Comparison of ENCODE assay signal across 10 cellular contexts in the genomic region with DNA sequence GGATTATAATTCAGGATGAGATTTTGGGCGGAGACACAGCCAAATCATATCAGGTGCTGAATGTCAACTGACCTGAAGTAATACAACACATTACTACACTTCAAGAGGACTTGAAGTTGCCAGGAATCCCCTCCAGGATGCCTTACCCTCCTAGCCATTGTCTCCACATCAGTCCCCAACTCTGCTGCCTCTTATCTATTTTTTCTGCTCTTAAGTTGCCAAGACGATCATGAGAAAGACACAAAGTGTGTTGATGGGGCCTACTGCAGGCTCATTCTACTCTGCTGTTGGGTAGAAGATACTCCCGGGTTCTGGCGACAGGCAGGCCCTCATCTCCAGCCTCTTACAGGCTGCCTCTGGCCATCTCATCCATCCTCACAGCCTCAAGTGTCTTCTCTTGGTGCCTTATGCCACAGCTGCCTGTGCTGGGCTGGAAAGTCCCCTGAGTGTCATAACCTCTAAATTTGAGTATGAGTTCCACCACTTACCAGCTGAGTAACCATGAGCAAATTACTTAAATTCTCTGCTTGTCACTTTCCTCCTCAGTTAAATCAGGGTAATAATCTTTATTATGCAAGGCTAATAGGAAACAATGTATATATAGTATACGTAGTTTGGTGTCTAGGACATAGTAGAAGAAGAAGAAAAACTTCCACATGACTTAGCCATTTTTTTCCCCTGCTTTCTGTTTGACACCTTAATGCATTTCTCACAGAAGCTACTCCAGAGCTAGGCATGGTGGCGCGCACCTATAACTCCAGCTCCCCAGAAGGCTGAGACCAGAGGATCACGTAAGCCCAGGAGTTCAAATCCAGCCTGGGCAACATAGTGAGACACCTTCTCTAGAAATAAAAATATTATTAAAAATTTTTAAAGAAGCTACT.
DNase-seq lines count a peak whose midpoint lies in the region; ATAC-seq lines count a peak whose summit lies in the region.
"Had no signal": no experiment of that assay in that cellular context is flagged by ENCODE, and none has a peak within 500 bp of the region (broad histone marks: within the 10 kb centered on the region; RNA-seq: fewer than 3 reads in every experiment).

No MANE protein-coding gene starts in this region.

- no peak overlapping the region for H3K4me3 Mint-ChIP-seq in activated CD4-positive, alpha-beta memory T cell treated with anti-CD3 and anti-CD28 coated beads for 36 hours
- no peak overlapping the region for H3K4me3 Mint-ChIP-seq in activated CD4-positive, alpha-beta memory T cell treated with anti-CD3 and anti-CD28 coated beads, Interleukin-2, amount 10 ng/mL, durations not matched to agents 7 days and 5 days
- H3K4me3 Mint-ChIP-seq: H9 had no signal

- no peak overlapping the region for H3K27ac Mint-ChIP-seq in activated CD4-positive, alpha-beta memory T cell treated with anti-CD3 and anti-CD28 coated beads for 36 hours
- H3K27ac Mint-ChIP-seq in activated CD4-positive, alpha-beta memory T cell treated with anti-CD3 and anti-CD28 coated beads, Interleukin-2, amount 10 ng/mL, durations not matched to agents 7 days and 5 days = no peak overlapping the region

- CTCF ChIA-PET in activated CD4-positive, alpha-beta memory T cell treated with anti-CD3 and anti-CD28 coated beads for 36 hours (lab: Charles Lee) = interaction anchor here (1.3 kb wide), 1 partner anchor 74 kb away, joined by 5 read pairs; the partner anchor contains the start of gene SNX2
- CTCF ChIA-PET in activated CD4-positive, alpha-beta memory T cell treated with anti-CD3 and anti-CD28 coated beads, Interleukin-2, amount 10 ng/mL, durations not matched to agents 7 days and 5 days (lab: Charles Lee) = no interaction called here

- H3K9me3 Mint-ChIP-seq in activated CD4-positive, alpha-beta memory T cell treated with anti-CD3 and anti-CD28 coated beads for 36 hours = no peaks in the 10 kb centered on the region
- H3K9me3 Mint-ChIP-seq in activated CD4-positive, alpha-beta memory T cell treated with anti-CD3 and anti-CD28 coated beads, Interleukin-2, amount 10 ng/mL, durations not matched to agents 7 days and 5 days = no peaks in the 10 kb centered on the region
- H3K9me3 Mint-ChIP-seq: H9 had no signal

- peak; percentile 35 for DNase-seq in activated CD4-positive, alpha-beta memory T cell treated with anti-CD3 and anti-CD28 coated beads for 36 hours
- DNase-seq in activated CD4-positive, alpha-beta memory T cell treated with anti-CD3 and anti-CD28 coated beads, Interleukin-2, amount 10 ng/mL, durations not matched to agents 7 days and 5 days = no peak
- DNase-seq in stimulated activated CD8-positive, alpha-beta memory T cell treated with anti-CD3 and anti-CD28 coated beads, Interleukin-4, amount 100 ng/mL, for 48 hours = peak; percentile 28
- DNase-seq in inferior parietal cortex (ENCODE audit: extremely low spot score) = no peak
- no peak for DNase-seq in NCI-H1694 treated with DMSO at 0.1 percent for 48 hours (lab: John Stamatoyannopoulos, UW)
- DNase-seq in ecto neural progenitor cell (ENCODE audit: low spot score) = no peak
- DNase-seq: H9, NCI-H446 had no signal

- intact Hi-C loops in activated CD4-positive, alpha-beta memory T cell treated with anti-CD3 and anti-CD28 coated beads for 36 hours (cut with micrococcal nuclease) = loop anchor here (5.0 to 10.0 kb wide), 2 partner anchors 70 to 303 kb away; no protein-coding TSS in a partner anchor

- POLR2A ChIA-PET in activated CD4-positive, alpha-beta memory T cell treated with anti-CD3 and anti-CD28 coated beads for 36 hours (lab: Charles Lee) = no interaction called here
- POLR2A ChIA-PET in activated CD4-positive, alpha-beta memory T cell treated with anti-CD3 and anti-CD28 coated beads, Interleukin-2, amount 10 ng/mL, durations not matched to agents 7 days and 5 days (lab: Charles Lee) = no interaction called here

- H3K4me1 Mint-ChIP-seq in activated CD4-positive, alpha-beta memory T cell treated with anti-CD3 and anti-CD28 coated beads for 36 hours (ENCODE audit: low read depth) = no peaks in the 10 kb centered on the region
- peaks cover 9% of the 10 kb centered on the region for H3K4me1 Mint-ChIP-seq in activated CD4-positive, alpha-beta memory T cell treated with anti-CD3 and anti-CD28 coated beads, Interleukin-2, amount 10 ng/mL, durations not matched to agents 7 days and 5 days

- H3K36me3 Mint-ChIP-seq in activated CD4-positive, alpha-beta memory T cell treated with anti-CD3 and anti-CD28 coated beads for 36 hours = no peaks in the 10 kb centered on the region
- no peaks in the 10 kb centered on the region for H3K36me3 Mint-ChIP-seq in activated CD4-positive, alpha-beta memory T cell treated with anti-CD3 and anti-CD28 coated beads, Interleukin-2, amount 10 ng/mL, durations not matched to agents 7 days and 5 days (ENCODE audit: low read depth)

- H3K27me3 Mint-ChIP-seq in activated CD4-positive, alpha-beta memory T cell treated with anti-CD3 and anti-CD28 coated beads for 36 hours = peaks cover 4% of the 10 kb centered on the region
- peaks cover 7% of the 10 kb centered on the region for H3K27me3 Mint-ChIP-seq in activated CD4-positive, alpha-beta memory T cell treated with anti-CD3 and anti-CD28 coated beads, Interleukin-2, amount 10 ng/mL, durations not matched to agents 7 days and 5 days

- ATAC-seq in GM21737 (IDR thresholded peaks at IDR 0.05; ENCODE audit: unreplicated experiment) (peak; percentile 95), HG03521 (IDR thresholded peaks at IDR 0.05; ENCODE audit: unreplicated experiment) (peak; percentile 97)

Comparison
In these comparisons a context has a peak if more than half of its experiments do, and no peak if none do; other contexts are left out.
1. DNase-seq: peak in activated CD4-positive, alpha-beta memory T cell treated with anti-CD3 and anti-CD28 coated beads for 36 hours (single experiment) and stimulated activated CD8-positive, alpha-beta memory T cell treated with anti-CD3 and anti-CD28 coated beads, Interleukin-4, amount 100 ng/mL, for 48 hours (single experiment); none in activated CD4-positive, alpha-beta memory T cell treated with anti-CD3 and anti-CD28 coated beads, Interleukin-2, amount 10 ng/mL, durations not matched to agents 7 days and 5 days (single experiment), inferior parietal cortex (single experiment), NCI-H1694 treated with DMSO at 0.1 percent for 48 hours (single experiment) and ecto neural progenitor cell (single experiment).